ENCODE assay signal across 12 cellular contexts in genomic region chr12:58750484-58750883, GRCh38.
A peak's percentile ranks its signal among the peaks of the same experiment; 100 is the strongest.
DNase-seq lines count a peak whose midpoint lies in the region; TF ChIP-seq lines count a peak whose summit lies in the region.
"Had no signal": no experiment of that assay in that cellular context is flagged by ENCODE, and none has a peak within 500 bp of the region (broad histone marks: within the 10 kb centered on the region; RNA-seq: fewer than 3 reads in every experiment).

No MANE protein-coding gene starts in this region.

- no peaks in the 10 kb centered on the region for H3K27me3 ChIP-seq in SJSA1 (replicated peaks)

- DNase-seq in GM03348 (ENCODE audit: low spot score) (peak; percentile 67), SJSA1 (ENCODE audit: low read depth in 1 of 2, low spot score in 2 of 2) (peak; percentile 76 to 88), fibroblast of the aortic adventitia (ENCODE audit: low read depth) (peak; percentile 76), skeletal muscle cell (ENCODE audit: low read depth) (peak; percentile 96), NCI-H187 (lab: John Stamatoyannopoulos, UW) (no peak), GM13977 (ENCODE audit: low spot score) (no peak), NCI-H187 treated with DMSO at 0.1 percent for 48 hours (lab: John Stamatoyannopoulos, UW) (no peak)
- no peak for DNase-seq in activated naive CD4-positive, alpha-beta T cell (lab: John Stamatoyannopoulos, UW)
- DNase-seq: activated CD8-positive, alpha-beta memory T cell treated with anti-CD3 and anti-CD28 coated beads for 24 hours; DMS 273 treated with DMSO at 0.1 percent for 48 hours; Kasumi-1; NCI-H2107 had no signal

- H3K27ac ChIP-seq in SJSA1: peak overlapping the region; percentile 67

- peaks cover 20% of the 10 kb centered on the region for H3K4me1 ChIP-seq in SJSA1 (replicated peaks)

- TF ChIP-seq CTCF in fibroblast of the aortic adventitia (IDR thresholded peaks at IDR 0.05; ENCODE audit: insufficient read depth, low read length) (no peak), GM13977 (IDR thresholded peaks at IDR 0.05; ENCODE audit: extremely low read depth, insufficient read depth, missing control alignments) (no peak)

- H3K4me3 ChIP-seq in SJSA1: no peak overlapping the region
- no peak overlapping the region for H3K4me3 ChIP-seq in fibroblast of the aortic adventitia (ENCODE audit: low read depth, low read length)
- no peak overlapping the region for H3K4me3 ChIP-seq in skeletal muscle cell (ENCODE audit: low read depth, low read length)

- in situ Hi-C loops in GM13977 (cut with MboI; ENCODE audit: low pct_unique_long_range_greater_than_20kb, low sequenced_read_pairs, unreplicated experiment): no loop called here

- no peaks in the 10 kb centered on the region for H3K9me3 ChIP-seq in SJSA1 (replicated peaks)

- no peaks in the 10 kb centered on the region for H3K36me3 ChIP-seq in SJSA1

Comparison
In these comparisons a context has a peak if more than half of its experiments do, and no peak if none do; other contexts are left out.
1. DNase-seq: peak in GM03348 (single experiment), SJSA1 (2 of 2), fibroblast of the aortic adventitia (single experiment) and skeletal muscle cell (single experiment); none in NCI-H187 (0 of 2), activated naive CD4-positive, alpha-beta T cell (0 of 4), GM13977 (single experiment) and NCI-H187 treated with DMSO at 0.1 percent for 48 hours (single experiment).